14 cellular contexts compared by ENCODE assay signal in genomic region chr17:13638855-13639458, GRCh38. TPM values are rescaled to one million over a fixed set of nuclear protein-coding genes. Genes with fewer than 3 reads are reported as not detected.
A peak's percentile ranks its signal among the peaks of the same experiment; 100 is the strongest.
DNase-seq lines count a peak whose midpoint lies in the region; ATAC-seq and TF ChIP-seq lines count a peak whose summit lies in the region.
"Had no signal": no experiment of that assay in that cellular context is flagged by ENCODE, and none has a peak within 500 bp of the region (broad histone marks: within the 10 kb centered on the region; RNA-seq: fewer than 3 reads in every experiment).

No MANE protein-coding gene starts in this region.

- no peak overlapping the region for H2BK120ac ChIP-seq in neuronal stem cell (ENCODE audit: low read depth, low read length)

- no peaks in the 10 kb centered on the region for H3K9me3 ChIP-seq in body of pancreas
- H3K9me3 ChIP-seq in neuronal stem cell (replicated peaks in 1 of 2; ENCODE audit: control insufficient read depth in 2 of 2, insufficient read depth in 1 of 2, low read depth in 1 of 2, low read length in 2 of 2) = no peaks in the 10 kb centered on the region
- H3K9me3 ChIP-seq: ovary, uterus had no signal

- no peak overlapping the region for H4K91ac ChIP-seq in neuronal stem cell (ENCODE audit: low read depth, low read length, poor library complexity)

- H3K79me1 ChIP-seq in neuronal stem cell (ENCODE audit: low read depth, low read length) = no peaks in the 10 kb centered on the region

- no peak overlapping the region for H3K18ac ChIP-seq in neuronal stem cell (ENCODE audit: low read length)

- H3K4me3 ChIP-seq in body of pancreas (no peak overlapping the region), neuronal stem cell (ENCODE audit: low read length in 2 of 2) (no peak overlapping the region)
- H3K4me3 ChIP-seq: ovary, uterus had no signal

- H3K4me1 ChIP-seq in body of pancreas (peaks cover 3% of the 10 kb centered on the region), neuronal stem cell (ENCODE audit: control insufficient read depth in 2 of 2, insufficient read depth in 1 of 2, low read depth in 1 of 2, low read length in 2 of 2) (peaks cover 10 to 40% of the 10 kb centered on the region in 2 donors)
- H3K4me1 ChIP-seq: uterus had no signal

- H3K27ac Mint-ChIP-seq in activated T-cell treated with anti-CD3 and anti-CD28 coated beads, Interleukin-2, amount 50 U/mL, for 72 hours = no peak overlapping the region

- H3K4me3 Mint-ChIP-seq in activated T-cell treated with anti-CD3 and anti-CD28 coated beads, Interleukin-2, amount 50 U/mL, for 72 hours = no peak overlapping the region

- H2BK12ac ChIP-seq in neuronal stem cell (ENCODE audit: low read length) = no peak overlapping the region

- H3K27me3 ChIP-seq in body of pancreas (no peaks in the 10 kb centered on the region), neuronal stem cell (ENCODE audit: control insufficient read depth in 3 of 3, insufficient read depth in 3 of 3, low read depth in 1 of 3, low read length in 3 of 3) (no peaks in the 10 kb centered on the region)
- H3K27me3 ChIP-seq: ovary, uterus had no signal

- no peak overlapping the region for H3K4ac ChIP-seq in neuronal stem cell (ENCODE audit: low read length)

- no peaks in the 10 kb centered on the region for H3K36me3 Mint-ChIP-seq in activated T-cell treated with anti-CD3 and anti-CD28 coated beads, Interleukin-2, amount 50 U/mL, for 72 hours (ENCODE audit: insufficient read depth in 2 of 2)

- DNase-seq in activated T-cell treated with anti-CD3 and anti-CD28 coated beads, Interleukin-2, amount 50 U/mL, for 72 hours = peak; percentile 4 to 19
- no peak for DNase-seq in activated T-cell treated with anti-CD3 and anti-CD28 coated beads, Interleukin-2, amount 50 U/mL, for 1 hour
- DNase-seq in OCI-M1 (lab: John Stamatoyannopoulos, UW) (peak; percentile 99), body of pancreas (peak; percentile 18 to 38 (median 30)), neuronal stem cell (ENCODE audit: low spot score) (no peak)
- DNase-seq: ACHN, activated gamma-delta T cell, NCI-H2171, ovary, uterus had no signal

- H3K9ac ChIP-seq in neuronal stem cell (ENCODE audit: low read depth, low read length, poor library complexity) = no peak overlapping the region

- intact Hi-C loops in body of pancreas (cut with DNase I) = no loop called here

- no peaks in the 10 kb centered on the region for H3K4me1 Mint-ChIP-seq in activated T-cell treated with anti-CD3 and anti-CD28 coated beads, Interleukin-2, amount 50 U/mL, for 72 hours (ENCODE audit: low read depth)

- 78 to 83% methylated on average over 1 of the region's 1 CpG for WGBS in body of pancreas, 2 donors
- no CpG with 5 or more reads among the region's 1 CpG for WGBS in neuronal stem cell (ENCODE audit: extremely low coverage in 2 of 2, insufficient read length in 2 of 2, insufficient replicate concordance in 1 of 2), 2 donors

- H3K27me3 Mint-ChIP-seq in activated T-cell treated with anti-CD3 and anti-CD28 coated beads, Interleukin-2, amount 50 U/mL, for 72 hours (ENCODE audit: low read depth) = peaks cover 12% of the 10 kb centered on the region

- TF ChIP-seq CTCF in body of pancreas (IDR thresholded peaks at IDR 0.05) = no peak

- H3K27ac ChIP-seq in body of pancreas (no peak overlapping the region), neuronal stem cell (replicated peaks; ENCODE audit: low read length) (no peak overlapping the region)
- H3K27ac ChIP-seq: HL-60, ovary, uterus had no signal

- TF ChIP-seq POLR2A in body of pancreas (IDR thresholded peaks at IDR 0.05) = no peak

- peak overlapping the region; percentile 36 for H2AFZ ChIP-seq in neuronal stem cell (ENCODE audit: low read length)

- H4K8ac ChIP-seq in neuronal stem cell (ENCODE audit: low read depth, low read length) = no peak overlapping the region

- H2BK5ac ChIP-seq in neuronal stem cell (ENCODE audit: low read length) = no peak overlapping the region

- no peaks in the 10 kb centered on the region for H3K36me3 ChIP-seq in body of pancreas (replicated peaks in 1 of 2; ENCODE audit: insufficient read depth in 1 of 2, low read depth in 2 of 2)
- H3K36me3 ChIP-seq in neuronal stem cell (replicated peaks in 1 of 2; ENCODE audit: control insufficient read depth in 2 of 2, insufficient read depth in 2 of 2, low read length in 2 of 2) = no peaks in the 10 kb centered on the region
- H3K36me3 ChIP-seq: ovary, uterus had no signal

- H2AK5ac ChIP-seq in neuronal stem cell (ENCODE audit: low read depth, low read length) = no peak overlapping the region

- no peak overlapping the region for H2BK15ac ChIP-seq in neuronal stem cell (ENCODE audit: low read length)

- H3K23ac ChIP-seq in neuronal stem cell (ENCODE audit: low read depth, low read length, poor library complexity) = no peak overlapping the region

- no peak overlapping the region for H3K4me2 ChIP-seq in neuronal stem cell (ENCODE audit: insufficient read depth, low read length, poor library complexity, severe bottlenecking)

- no peaks in the 10 kb centered on the region for H3K9me3 Mint-ChIP-seq in activated T-cell treated with anti-CD3 and anti-CD28 coated beads, Interleukin-2, amount 50 U/mL, for 72 hours

- no peak overlapping the region for H3K14ac ChIP-seq in neuronal stem cell (ENCODE audit: low read length)

- ATAC-seq in activated T-cell treated with anti-CD3 and anti-CD28 coated beads, Interleukin-2, amount 50 U/mL, for 72 hours (replicated peaks in 1 of 2) = peak in 1 of 2 donors; percentile 33
- ATAC-seq in body of pancreas = peak; percentile 68
- no peak for ATAC-seq in GM18861 (IDR thresholded peaks at IDR 0.05; ENCODE audit: unreplicated experiment)
- no peak for ATAC-seq in HG02588 (IDR thresholded peaks at IDR 0.05; ENCODE audit: unreplicated experiment)
- no peak for ATAC-seq in HG03139 (IDR thresholded peaks at IDR 0.05; ENCODE audit: unreplicated experiment)

RNA-seq across cellular contexts. Expression of gene HS3ST3A1, which starts 37.2 kb away (rescaled TPM):
- 1 to 10 TPM in 1 of 2 donors, under 1 TPM in 1; 0.72 to 1.5 TPM for total RNA-seq in activated T-cell treated with anti-CD3 and anti-CD28 coated beads, Interleukin-2, amount 50 U/mL, for 72 hours
- total RNA-seq in body of pancreas = not detected
- 12.8 TPM for polyA plus RNA-seq in neuronal stem cell (2013, experiment 1 of 2)
- polyA plus RNA-seq in neuronal stem cell (2013, experiment 2 of 2) = 13.0 TPM

Comparison
In these comparisons a context has a peak if more than half of its experiments do, and no peak if none do; other contexts are left out.
1. DNase-seq: peak in activated T-cell treated with anti-CD3 and anti-CD28 coated beads, Interleukin-2, amount 50 U/mL, for 72 hours (2 of 2), OCI-M1 (single experiment) and body of pancreas (4 of 4); none in activated T-cell treated with anti-CD3 and anti-CD28 coated beads, Interleukin-2, amount 50 U/mL, for 1 hour (single experiment) and neuronal stem cell (single experiment).